In genomic region chr14:24013654-24014514, GRCh38 we compare ENCODE assay signal across 8 cellular contexts. TPM values are rescaled to one million over a fixed set of nuclear protein-coding genes. Genes with fewer than 3 reads are reported as not detected.
DNase-seq lines count a peak whose midpoint lies in the region; ATAC-seq, FAIRE-seq and TF ChIP-seq lines count a peak whose summit lies in the region.

No MANE protein-coding gene starts in this region.

- H4K20me1 ChIP-seq in DND-41 (ENCODE audit: insufficient read depth, low read length) (no peaks in the 10 kb centered on the region; the same call in 1 of the 2 replicates), HepG2 (ENCODE audit: insufficient read depth, low read length) (no peaks in the 10 kb centered on the region)

- peak; percentile 100 for TF ChIP-seq RAD21 in HepG2 (CRISPR knock-in tag; IDR thresholded peaks at IDR 0.05)

- CTCF ChIA-PET in HepG2 (lab: Yijun Ruan, JAX; ENCODE audit: low intra/inter-chr PET ratio, low total read pairs), result interaction anchor here (0.6 to 4.3 kb wide), 14 partner anchors 22 to 425 kb away, joined by 4 to 86 read pairs (median 8); partner anchors contain the start of genes CARMIL3, IRF9 and PCK2

- WGBS in HepG2 (ENCODE audit: low lambda C conversion rate), result 33% methylated on average over 12 of the region's 12 CpGs
- 24 to 28% (median 25%) methylated on average over 12 of the region's 12 CpGs for WGBS in stomach, 5 donors

- TF ChIP-seq POLR2A in HepG2 (IDR thresholded peaks at IDR 0.05; ENCODE audit: insufficient read depth in 1 of 2, low read depth in 2 of 2, low read length in 2 of 2) (no peak), stomach (IDR thresholded peaks at IDR 0.05) (no peak)

- intact Hi-C loops in HepG2 (cut with micrococcal nuclease; ENCODE audit: unreplicated experiment), result loop anchor here (1.0 to 2.0 kb wide), 11 partner anchors 22 to 283 kb away; partner anchors contain the start of genes CARMIL3, DHRS4L2, IRF9 and PCK2
- intact Hi-C loops in stomach (cut with DNase I; ENCODE audit: low total_unique reads), result no loop called here

- ATAC-seq in DND-41 (ENCODE audit: insufficient read depth, low read depth) (peak; percentile 99), HG03196 (IDR thresholded peaks at IDR 0.05; ENCODE audit: unreplicated experiment) (peak; percentile 49), HepG2 (peak; percentile 98), HG03159 (IDR thresholded peaks at IDR 0.05; ENCODE audit: unreplicated experiment) (no peak)

- no TSS peak for BruUV-seq in HepG2 (replicated peaks; lab: Mats Ljungman, UMichigan)

- no peak overlapping the region for H2AFZ ChIP-seq in DND-41 (ENCODE audit: low read depth, low read length)
- H2AFZ ChIP-seq in HepG2 (ENCODE audit: low read length), result no peak overlapping the region

- no peaks in the 10 kb centered on the region for H3K27me3 ChIP-seq in DND-41 (ENCODE audit: insufficient read depth, low read length, poor library complexity)
- H3K27me3 ChIP-seq in HepG2 (ENCODE audit: control insufficient read depth in 1 of 2, insufficient read depth in 2 of 2, low read length in 2 of 2), result no peaks in the 10 kb centered on the region
- H3K27me3 ChIP-seq in stomach, result no peaks in the 10 kb centered on the region

- DNase-seq in DND-41 (peak; percentile 69), NCI-H2227 treated with DMSO at 0.1 percent for 48 hours (lab: John Stamatoyannopoulos, UW) (peak; percentile 15), coronary artery (ENCODE audit: low spot score) (no peak), HepG2 (ENCODE audit: low spot score) (peak; percentile 92), stomach (peak; percentile 44)

- H3K79me2 ChIP-seq in DND-41 (ENCODE audit: insufficient read depth, low read length), result peaks cover 43% of the 10 kb centered on the region
- H3K79me2 ChIP-seq in HepG2 (ENCODE audit: insufficient read depth, low read length), result no peaks in the 10 kb centered on the region

- H3K4me3 ChIP-seq in DND-41 (ENCODE audit: low read depth in 1 of 2, low read length in 2 of 2) (no peak overlapping the region), WI38 (ENCODE audit: low read depth, low read length) (no peak overlapping the region), coronary artery (no peak overlapping the region), HepG2 (replicated peaks in 1 of 3; ENCODE audit: insufficient read depth in 1 of 3, low read depth in 2 of 3, low read length in 3 of 3) (no peak overlapping the region), stomach (no peak overlapping the region)

- no peak overlapping the region; the same call in 1 of the 2 replicates for H3K9ac ChIP-seq in DND-41 (ENCODE audit: low read depth, low read length)
- H3K9ac ChIP-seq in HepG2 (ENCODE audit: insufficient read depth, low read depth, low read length), result no peak overlapping the region

- peak; percentile 95 for TF ChIP-seq CTCF in DND-41 (IDR thresholded peaks at IDR 0.05; ENCODE audit: borderline replicate concordance, extremely low read depth, low read length, poor library complexity, severe bottlenecking)
- TF ChIP-seq CTCF in WI38 (IDR thresholded peaks at IDR 0.05; ENCODE audit: low read depth, low read length), result peak; percentile 74
- peak; percentile 84 for TF ChIP-seq CTCF in coronary artery (IDR thresholded peaks at IDR 0.05)
- TF ChIP-seq CTCF in HepG2 (CRISPR knock-in tag; IDR thresholded peaks at IDR 0.05), result peak; percentile 100
- TF ChIP-seq CTCF in stomach (IDR thresholded peaks at IDR 0.05), result peak in 6 of 7 experiments; percentile 42 to 94 (median 92)

- H3K4me2 ChIP-seq in DND-41 (ENCODE audit: insufficient read depth, low read length) (peak overlapping the region; percentile 38; the same call in 1 of the 2 replicates), HepG2 (ENCODE audit: low read depth, low read length) (no peak overlapping the region)

- H3K4me1 ChIP-seq in DND-41 (ENCODE audit: insufficient read depth, low read length), result peaks cover 47% of the 10 kb centered on the region
- H3K4me1 ChIP-seq in HepG2 (ENCODE audit: insufficient read depth, low read length), result peaks cover 53% of the 10 kb centered on the region
- H3K4me1 ChIP-seq in stomach, result peaks cover 0 to 31% (median 19%) of the 10 kb centered on the region in 4 donors

- no peaks in the 10 kb centered on the region for H3K9me3 ChIP-seq in DND-41 (ENCODE audit: insufficient read depth, low read length, severe bottlenecking)
- no peaks in the 10 kb centered on the region for H3K9me3 ChIP-seq in HepG2 (ENCODE audit: low read length)
- H3K9me3 ChIP-seq in stomach, result no peaks in the 10 kb centered on the region

- TF ChIP-seq EP300 in HepG2 (IDR thresholded peaks at IDR 0.05; ENCODE audit: low read depth in 2 of 2, low read length in 2 of 2) (peak in 1 of 2 experiments; percentile 11; a peak in 1 of 4 replicates), HepG2 (CRISPR knock-in tag; IDR thresholded peaks at IDR 0.05; ENCODE audit: borderline replicate concordance) (peak; percentile 27; the same call in 1 of the 2 replicates), stomach (IDR thresholded peaks at IDR 0.05) (no peak)

- H3K27ac ChIP-seq in DND-41 (ENCODE audit: low read length), result peak overlapping the region; percentile 17
- no peak overlapping the region for H3K27ac ChIP-seq in coronary artery
- H3K27ac ChIP-seq in HepG2 (ENCODE audit: extremely low read length, insufficient read depth, low read length), result no peak overlapping the region
- H3K27ac ChIP-seq in stomach, result no peak overlapping the region

- FAIRE-seq in HepG2 (lab: Jason Lieb, UNC), result peak; percentile 97

- in situ Hi-C loops in HepG2 (cut with HindIII; ENCODE audit: extremely low pct_ligation_motif_present, low pct_unique_long_range_greater_than_20kb), result loop anchor here (5.0 kb wide), 2 partner anchors 42 to 78 kb away; partner anchors contain the start of gene PCK2

- H3K36me3 ChIP-seq in DND-41 (ENCODE audit: insufficient read depth, low read length), result peaks cover 9% of the 10 kb centered on the region
- H3K36me3 ChIP-seq in HepG2 (replicated peaks in 1 of 2; ENCODE audit: control insufficient read depth in 1 of 2, insufficient read depth in 2 of 2, low read length in 2 of 2), result no peaks in the 10 kb centered on the region
- no peaks in the 10 kb centered on the region for H3K36me3 ChIP-seq in stomach

- POLR2A ChIA-PET in HepG2 (lab: Yijun Ruan, JAX), result interaction anchor here (1.6 kb wide), 1 partner anchor 21 kb away, joined by 3 read pairs; no protein-coding TSS in a partner anchor

RNA-seq across cellular contexts. Expression of gene DHRS4L2, which starts 25.2 kb away (rescaled TPM):
- total RNA-seq in HepG2 (2016; rRNA removed; fragmentation: Illumina TruSeq; extraction: Trizol) (38.2 and 40.0 TPM in 2 replicates), stomach (10 to 100 TPM in 3 of 5 donors, 1 to 10 TPM in 1, not detected in 1; 9.7 to 44.2 (median 26.9) TPM)
- total RNA-seq in HepG2 (2016; cell fraction: cytosol; rRNA removed; fragmentation: Illumina TruSeq; extraction: Trizol; ENCODE audit: low read depth), result 10.7 and 12.6 TPM in 2 replicates
- total RNA-seq in HepG2 (2016; cell fraction: insoluble cytoplasmic fraction; rRNA removed; fragmentation: Illumina TruSeq; extraction: Trizol), result 37.5 and 39.4 TPM in 2 replicates
- 19.6 and 20.4 TPM in 2 replicates for total RNA-seq in HepG2 (2016; cell fraction: membrane; rRNA removed; fragmentation: Illumina TruSeq; extraction: Trizol)
- 18.4 and 18.8 TPM in 2 replicates for total RNA-seq in HepG2 (2016; cell fraction: nucleus; rRNA removed; fragmentation: Illumina TruSeq; extraction: Trizol)
- polyA plus RNA-seq in HepG2 (2011; rRNA removed) (24.7 and 24.8 TPM in 2 replicates), stomach (10 to 100 TPM; 27.5 to 64.0 (median 44.3) TPM)
- 15.5 and 22.3 TPM in 2 replicates for polyA plus RNA-seq in HepG2 (2011; cell fraction: cytosol; rRNA removed)
- polyA plus RNA-seq in HepG2 (2011; cell fraction: nucleus; rRNA removed), result 19.3 and 24.1 TPM in 2 replicates
- polyA plus RNA-seq in HepG2 (2012), result 25.5 and 32.5 TPM in 2 replicates
- 12.3 and 12.4 TPM in 2 replicates for polyA plus RNA-seq in HepG2 (2016; cell fraction: cytosol; fragmentation: Illumina TruSeq; extraction: Trizol; ENCODE audit: low read depth)
- polyA plus RNA-seq in HepG2 (2016; cell fraction: insoluble cytoplasmic fraction; fragmentation: Illumina TruSeq; extraction: Trizol; ENCODE audit: low read depth), result 50.1 and 54.3 TPM in 2 replicates
- polyA plus RNA-seq in HepG2 (2016; cell fraction: membrane; fragmentation: Illumina TruSeq; extraction: Trizol; ENCODE audit: low read depth), result 19.3 and 20.8 TPM in 2 replicates
- 39.6 and 44.6 TPM in 2 replicates for polyA plus RNA-seq in HepG2 (2016; cell fraction: nucleus; fragmentation: Illumina TruSeq; extraction: Trizol; ENCODE audit: insufficient read depth, low read depth)
- 7.3 and 27.3 TPM in 2 replicates for polyA minus RNA-seq in HepG2 (2011; rRNA and poly(A)+ RNA removed; ENCODE audit: low replicate concordance)
- polyA minus RNA-seq in HepG2 (2011; cell fraction: cytosol; rRNA and poly(A)+ RNA removed), result 10.4 and 11.1 TPM in 2 replicates
- 10.9 and 11.7 TPM in 2 replicates for polyA minus RNA-seq in HepG2 (2011; cell fraction: nucleus; rRNA and poly(A)+ RNA removed)

RNA-seq across cellular contexts. Expression of gene CARMIL3, which starts 37.9 kb away (rescaled TPM):
- total RNA-seq in HepG2 (2016; rRNA removed; fragmentation: Illumina TruSeq; extraction: Trizol), result 0.13 and 0.27 TPM in 2 replicates
- 0.18 TPM in 1 of 2 replicates, not detected in the other for total RNA-seq in HepG2 (2016; cell fraction: cytosol; rRNA removed; fragmentation: Illumina TruSeq; extraction: Trizol; ENCODE audit: low read depth)
- 0.12 and 0.41 TPM in 2 replicates for total RNA-seq in HepG2 (2016; cell fraction: insoluble cytoplasmic fraction; rRNA removed; fragmentation: Illumina TruSeq; extraction: Trizol)
- 0.03 and 0.15 TPM in 2 replicates for total RNA-seq in HepG2 (2016; cell fraction: membrane; rRNA removed; fragmentation: Illumina TruSeq; extraction: Trizol)
- total RNA-seq in HepG2 (2016; cell fraction: nucleus; rRNA removed; fragmentation: Illumina TruSeq; extraction: Trizol), result 0.47 and 0.65 TPM in 2 replicates
- polyA plus RNA-seq in HepG2 (2011; rRNA removed), result 0.55 and 0.85 TPM in 2 replicates
- polyA plus RNA-seq in HepG2 (2011; cell fraction: cytosol; rRNA removed), result 0.13 and 0.21 TPM in 2 replicates
- polyA plus RNA-seq in HepG2 (2011; cell fraction: nucleus; rRNA removed), result 7.7 and 8.1 TPM in 2 replicates
- 0.16 and 0.34 TPM in 2 replicates for polyA plus RNA-seq in HepG2 (2012)
- polyA plus RNA-seq in HepG2 (2016; cell fraction: cytosol; fragmentation: Illumina TruSeq; extraction: Trizol; ENCODE audit: low read depth), result 0.03 TPM in 2 replicates
- 0.19 and 0.23 TPM in 2 replicates for polyA plus RNA-seq in HepG2 (2016; cell fraction: insoluble cytoplasmic fraction; fragmentation: Illumina TruSeq; extraction: Trizol; ENCODE audit: low read depth)
- polyA plus RNA-seq in HepG2 (2016; cell fraction: membrane; fragmentation: Illumina TruSeq; extraction: Trizol; ENCODE audit: low read depth), result 0.05 TPM in 2 replicates
- 1.6 and 2.9 TPM in 2 replicates for polyA plus RNA-seq in HepG2 (2016; cell fraction: nucleus; fragmentation: Illumina TruSeq; extraction: Trizol; ENCODE audit: insufficient read depth, low read depth)
- 0.14 and 3.1 TPM in 2 replicates for polyA minus RNA-seq in HepG2 (2011; rRNA and poly(A)+ RNA removed; ENCODE audit: low replicate concordance)
- polyA minus RNA-seq in HepG2 (2011; cell fraction: cytosol; rRNA and poly(A)+ RNA removed), result 0.20 and 0.44 TPM in 2 replicates
- 0.77 and 2.9 TPM in 2 replicates for polyA minus RNA-seq in HepG2 (2011; cell fraction: nucleus; rRNA and poly(A)+ RNA removed)
- total RNA-seq in stomach, result 1 to 10 TPM in 2 of 5 donors, under 1 TPM in 2, not detected in 1; 0.14 to 2.0 (median 0.76) TPM
- polyA plus RNA-seq in stomach, result under 1 TPM in 2 of 3 donors, not detected in 1; 0.25 to 0.75 TPM

RNA-seq across cellular contexts. Expression of gene CPNE6, which starts 57.5 kb away (rescaled TPM):
- not detected in 2 replicates for total RNA-seq in HepG2 (2016; rRNA removed; fragmentation: Illumina TruSeq; extraction: Trizol)
- not detected in 2 replicates for total RNA-seq in HepG2 (2016; cell fraction: cytosol; rRNA removed; fragmentation: Illumina TruSeq; extraction: Trizol; ENCODE audit: low read depth)
- not detected in 2 replicates for total RNA-seq in HepG2 (2016; cell fraction: insoluble cytoplasmic fraction; rRNA removed; fragmentation: Illumina TruSeq; extraction: Trizol)
- not detected in 2 replicates for total RNA-seq in HepG2 (2016; cell fraction: membrane; rRNA removed; fragmentation: Illumina TruSeq; extraction: Trizol)
- total RNA-seq in HepG2 (2016; cell fraction: nucleus; rRNA removed; fragmentation: Illumina TruSeq; extraction: Trizol), result not detected in 2 replicates
- 0.03 TPM in 1 of 2 replicates, not detected in the other for polyA plus RNA-seq in HepG2 (2011; rRNA removed)
- not detected in 2 replicates for polyA plus RNA-seq in HepG2 (2011; cell fraction: cytosol; rRNA removed)
- polyA plus RNA-seq in HepG2 (2011; cell fraction: nucleus; rRNA removed), result 0.06 and 0.16 TPM in 2 replicates
- polyA plus RNA-seq in HepG2 (2012), result 0.05 TPM in 1 of 2 replicates, not detected in the other
- polyA plus RNA-seq in HepG2 (2016; cell fraction: cytosol; fragmentation: Illumina TruSeq; extraction: Trizol; ENCODE audit: low read depth), result not detected in 2 replicates
- polyA plus RNA-seq in HepG2 (2016; cell fraction: insoluble cytoplasmic fraction; fragmentation: Illumina TruSeq; extraction: Trizol; ENCODE audit: low read depth), result not detected in 2 replicates
- not detected in 2 replicates for polyA plus RNA-seq in HepG2 (2016; cell fraction: membrane; fragmentation: Illumina TruSeq; extraction: Trizol; ENCODE audit: low read depth)
- polyA plus RNA-seq in HepG2 (2016; cell fraction: nucleus; fragmentation: Illumina TruSeq; extraction: Trizol; ENCODE audit: insufficient read depth, low read depth), result not detected in 2 replicates
- 0.16 TPM in 1 of 2 replicates, not detected in the other for polyA minus RNA-seq in HepG2 (2011; rRNA and poly(A)+ RNA removed; ENCODE audit: low replicate concordance)
- polyA minus RNA-seq in HepG2 (2011; cell fraction: cytosol; rRNA and poly(A)+ RNA removed), result not detected in 2 replicates
- not detected in 2 replicates for polyA minus RNA-seq in HepG2 (2011; cell fraction: nucleus; rRNA and poly(A)+ RNA removed)
- not detected for total RNA-seq in stomach
- polyA plus RNA-seq in stomach, result under 1 TPM in 2 of 3 donors, not detected in 1; 0.12 to 0.25 TPM
